ENCODE assay signal across 1 cellular context in the genomic region with DNA sequence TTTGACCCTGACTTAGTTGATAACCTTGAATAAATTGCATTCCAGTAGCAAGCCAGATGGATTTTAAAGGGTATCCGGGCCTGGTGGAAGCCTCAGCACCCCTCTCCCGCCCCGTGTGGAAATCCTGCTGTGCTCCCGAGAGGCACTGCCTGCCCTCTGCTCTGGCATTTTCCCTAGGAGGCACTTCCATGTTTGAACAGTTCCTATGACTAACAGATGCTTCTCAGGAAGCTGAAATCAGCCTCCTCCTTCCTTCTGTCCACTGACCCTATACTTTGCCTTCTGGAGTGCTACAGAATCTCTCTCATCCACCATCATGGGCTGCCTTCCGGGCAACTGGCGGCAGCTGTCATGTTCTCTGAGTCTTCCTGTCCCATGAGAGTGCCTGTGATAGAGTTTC.
TF ChIP-seq lines count a peak whose summit lies in the region.

No MANE protein-coding gene starts in this region.

TF ChIP-seq in H1, 55 proteins besides CTCF, POLR2A, EP300 and RAD21 (continued from another document):
- TF ChIP-seq, protein P1, sequence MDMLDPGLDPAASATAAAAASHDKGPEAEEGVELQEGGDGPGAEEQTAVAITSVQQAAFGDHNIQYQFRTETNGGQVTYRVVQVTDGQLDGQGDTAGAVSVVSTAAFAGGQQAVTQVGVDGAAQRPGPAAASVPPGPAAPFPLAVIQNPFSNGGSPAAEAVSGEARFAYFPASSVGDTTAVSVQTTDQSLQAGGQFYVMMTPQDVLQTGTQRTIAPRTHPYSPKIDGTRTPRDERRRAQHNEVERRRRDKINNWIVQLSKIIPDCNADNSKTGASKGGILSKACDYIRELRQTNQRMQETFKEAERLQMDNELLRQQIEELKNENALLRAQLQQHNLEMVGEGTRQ (IDR thresholded peaks at IDR 0.05; ENCODE audit: low read length) = no peak
- TF ChIP-seq BACH1 (IDR thresholded peaks at IDR 0.05; ENCODE audit: low read length) = no peak
- TF ChIP-seq CTBP2 (IDR thresholded peaks at IDR 0.05; ENCODE audit: borderline replicate concordance, insufficient read depth, insufficient read length, low read length) = no peak
- no peak for TF ChIP-seq PHF8 (conservative IDR thresholded peaks at IDR 0.05; ENCODE audit: low read depth, low read length)
